Comparison of ENCODE assay signal across 9 cellular contexts in the genomic region with DNA sequence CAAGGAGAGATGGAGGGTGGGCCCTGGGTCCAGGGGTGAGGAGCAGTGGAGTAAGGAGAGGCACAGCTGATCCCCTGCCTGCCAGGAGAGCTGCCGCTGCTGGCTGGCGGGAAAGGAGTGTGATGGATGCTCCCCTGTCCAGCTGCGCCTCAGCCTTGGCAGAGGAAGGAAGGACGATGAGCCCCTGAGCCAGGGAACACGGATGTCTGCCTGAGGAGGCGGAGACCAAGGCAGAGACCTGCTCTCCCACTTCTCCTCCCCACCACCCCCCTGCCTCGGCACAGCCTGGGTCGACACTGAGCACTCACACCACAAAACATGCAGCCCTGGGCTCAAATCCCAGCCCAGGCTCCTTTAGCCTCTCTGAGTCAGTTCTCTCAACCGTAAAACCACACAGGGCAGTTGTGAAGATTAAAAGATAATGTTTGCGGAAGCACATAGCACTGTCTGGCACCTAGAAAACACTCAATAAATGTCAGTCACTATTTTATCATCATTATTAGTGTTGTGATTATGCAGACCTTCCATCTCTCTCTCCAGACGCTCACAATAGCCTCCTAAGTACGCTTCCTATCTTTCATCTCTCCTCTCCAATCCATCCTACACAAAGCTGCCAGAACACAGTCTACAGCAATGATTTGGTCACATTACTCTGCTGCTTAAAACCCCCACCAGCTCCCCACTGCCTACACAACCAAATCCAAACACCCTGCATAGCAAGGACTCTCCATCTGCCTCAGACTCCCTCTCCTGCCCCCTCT. TPM values are rescaled to one million over a fixed set of nuclear protein-coding genes. Genes with fewer than 3 reads are reported as not detected.
DNase-seq lines count a peak whose midpoint lies in the region; ATAC-seq, FAIRE-seq and TF ChIP-seq lines count a peak whose summit lies in the region.
"Had no signal": no experiment of that assay in that cellular context is flagged by ENCODE, and none has a peak within 500 bp of the region (broad histone marks: within the 10 kb centered on the region; RNA-seq: fewer than 3 reads in every experiment).

No MANE protein-coding gene starts in this region.

- peaks cover 66% of the 10 kb centered on the region for H3K27me3 ChIP-seq in foreskin keratinocyte
- peaks cover 15% of the 10 kb centered on the region for H3K27me3 ChIP-seq in smooth muscle cell (ENCODE audit: low read depth)
- H3K27me3 ChIP-seq in HepG2 (ENCODE audit: control insufficient read depth in 1 of 2, insufficient read depth in 2 of 2, low read length in 2 of 2) = peaks cover 4 to 34% of the 10 kb centered on the region in 2 experiments; a peak in 3 of 5 replicates

- ATAC-seq in GM18858 (IDR thresholded peaks at IDR 0.05; ENCODE audit: unreplicated experiment) = peak; percentile 73
- peak; percentile 41 for ATAC-seq in HG03521 (IDR thresholded peaks at IDR 0.05; ENCODE audit: unreplicated experiment)
- ATAC-seq in foreskin keratinocyte = peak; percentile 52
- no peak for ATAC-seq in HepG2

- WGBS in smooth muscle cell (ENCODE audit: low lambda C conversion rate) = 2% methylated on average over 11 of the region's 12 CpGs
- 20% methylated on average over 7 of the region's 12 CpGs for WGBS in HepG2 (ENCODE audit: low lambda C conversion rate)

- TF ChIP-seq EP300 in HepG2 (IDR thresholded peaks at IDR 0.05; ENCODE audit: low read depth in 2 of 2, low read length in 2 of 2) (no peak), HepG2 (CRISPR knock-in tag; IDR thresholded peaks at IDR 0.05; ENCODE audit: borderline replicate concordance) (no peak)

- TF ChIP-seq RAD21 in HepG2 (CRISPR knock-in tag; IDR thresholded peaks at IDR 0.05) = no peak

- FAIRE-seq in HepG2 (lab: Jason Lieb, UNC) = no peak
- FAIRE-seq: endothelial cell of umbilical vein had no signal

- TF ChIP-seq CTCF in foreskin keratinocyte (conservative IDR thresholded peaks at IDR 0.05) (no peak), smooth muscle cell (IDR thresholded peaks at IDR 0.05; ENCODE audit: borderline replicate concordance, insufficient read depth, poor library complexity, severe bottlenecking) (no peak), HepG2 (CRISPR knock-in tag; IDR thresholded peaks at IDR 0.05) (no peak)

- H3K4me2 ChIP-seq in smooth muscle cell = peak overlapping the region; percentile 69
- H3K4me2 ChIP-seq in HepG2 (ENCODE audit: low read depth, low read length) = no peak overlapping the region

- POLR2A ChIA-PET in HepG2 (lab: Yijun Ruan, JAX) = no interaction called here

- no peak overlapping the region for H3K4me3 ChIP-seq in smooth muscle cell
- H3K4me3 ChIP-seq in HepG2 (replicated peaks in 1 of 3; ENCODE audit: insufficient read depth in 1 of 3, low read depth in 2 of 3, low read length in 3 of 3) = no peak overlapping the region

- H3K36me3 ChIP-seq in smooth muscle cell (ENCODE audit: low read depth) (no peaks in the 10 kb centered on the region), HepG2 (replicated peaks in 1 of 2; ENCODE audit: control insufficient read depth in 1 of 2, insufficient read depth in 2 of 2, low read length in 2 of 2) (no peaks in the 10 kb centered on the region)

- in situ Hi-C loops in HepG2 (cut with HindIII; ENCODE audit: extremely low pct_ligation_motif_present, low pct_unique_long_range_greater_than_20kb) = no loop called here

- no TSS peak for BruUV-seq in HepG2 (replicated peaks; lab: Mats Ljungman, UMichigan)

- H3K4me1 ChIP-seq in foreskin keratinocyte = no peaks in the 10 kb centered on the region
- H3K4me1 ChIP-seq in smooth muscle cell (ENCODE audit: low read depth) = peaks cover 43% of the 10 kb centered on the region
- H3K4me1 ChIP-seq in HepG2 (ENCODE audit: insufficient read depth, low read length) = peaks cover 24% of the 10 kb centered on the region

- H2AFZ ChIP-seq in smooth muscle cell (ENCODE audit: low read depth) = no peak overlapping the region
- H2AFZ ChIP-seq in HepG2 (ENCODE audit: low read length) = no peak overlapping the region

- peaks cover 6% of the 10 kb centered on the region for H3F3A ChIP-seq in smooth muscle cell (ENCODE audit: low read depth)

- H3K9ac ChIP-seq in smooth muscle cell (ENCODE audit: low read depth) = no peak overlapping the region
- no peak overlapping the region for H3K9ac ChIP-seq in HepG2 (ENCODE audit: insufficient read depth, low read depth, low read length)

- intact Hi-C loops in HepG2 (cut with micrococcal nuclease; ENCODE audit: unreplicated experiment) = no loop called here

- H3K27ac ChIP-seq in foreskin keratinocyte = no peak overlapping the region
- H3K27ac ChIP-seq in smooth muscle cell (ENCODE audit: low read depth) = peak overlapping the region; percentile 33
- no peak overlapping the region for H3K27ac ChIP-seq in HepG2 (ENCODE audit: extremely low read length, insufficient read depth, low read length)

- TF ChIP-seq POLR2A in HepG2 (IDR thresholded peaks at IDR 0.05; ENCODE audit: insufficient read depth in 1 of 2, low read depth in 2 of 2, low read length in 2 of 2) = no peak

- H3K9me3 ChIP-seq in smooth muscle cell (replicated peaks; ENCODE audit: low read depth) = no peaks in the 10 kb centered on the region
- H3K9me3 ChIP-seq in HepG2 (ENCODE audit: low read length) = no peaks in the 10 kb centered on the region

- CTCF ChIA-PET in HepG2 (lab: Yijun Ruan, JAX; ENCODE audit: low intra/inter-chr PET ratio, low total read pairs) = no interaction called here

- peak; percentile 40 for DNase-seq in Ammon's horn (ENCODE audit: low spot score)
- DNase-seq in SK-N-DZ (ENCODE audit: low spot score) = peak; percentile 98
- DNase-seq in foreskin keratinocyte = peak; percentile 29 to 56
- peak; percentile 43 for DNase-seq in smooth muscle cell (lab: John Stamatoyannopoulos, UW; ENCODE audit: unreplicated experiment)
- no peak for DNase-seq in SW480 (ENCODE audit: low spot score)
- DNase-seq in HepG2 (ENCODE audit: low spot score) = no peak

- H3K79me2 ChIP-seq in smooth muscle cell (ENCODE audit: low read depth) = no peaks in the 10 kb centered on the region
- H3K79me2 ChIP-seq in HepG2 (ENCODE audit: insufficient read depth, low read length) = no peaks in the 10 kb centered on the region

- H4K20me1 ChIP-seq in smooth muscle cell (ENCODE audit: low read depth) (no peaks in the 10 kb centered on the region), HepG2 (ENCODE audit: insufficient read depth, low read length) (no peaks in the 10 kb centered on the region)

TF ChIP-seq in HepG2, 621 proteins besides CTCF, POLR2A, EP300 and RAD21:
- TF ChIP-seq, protein P1, sequence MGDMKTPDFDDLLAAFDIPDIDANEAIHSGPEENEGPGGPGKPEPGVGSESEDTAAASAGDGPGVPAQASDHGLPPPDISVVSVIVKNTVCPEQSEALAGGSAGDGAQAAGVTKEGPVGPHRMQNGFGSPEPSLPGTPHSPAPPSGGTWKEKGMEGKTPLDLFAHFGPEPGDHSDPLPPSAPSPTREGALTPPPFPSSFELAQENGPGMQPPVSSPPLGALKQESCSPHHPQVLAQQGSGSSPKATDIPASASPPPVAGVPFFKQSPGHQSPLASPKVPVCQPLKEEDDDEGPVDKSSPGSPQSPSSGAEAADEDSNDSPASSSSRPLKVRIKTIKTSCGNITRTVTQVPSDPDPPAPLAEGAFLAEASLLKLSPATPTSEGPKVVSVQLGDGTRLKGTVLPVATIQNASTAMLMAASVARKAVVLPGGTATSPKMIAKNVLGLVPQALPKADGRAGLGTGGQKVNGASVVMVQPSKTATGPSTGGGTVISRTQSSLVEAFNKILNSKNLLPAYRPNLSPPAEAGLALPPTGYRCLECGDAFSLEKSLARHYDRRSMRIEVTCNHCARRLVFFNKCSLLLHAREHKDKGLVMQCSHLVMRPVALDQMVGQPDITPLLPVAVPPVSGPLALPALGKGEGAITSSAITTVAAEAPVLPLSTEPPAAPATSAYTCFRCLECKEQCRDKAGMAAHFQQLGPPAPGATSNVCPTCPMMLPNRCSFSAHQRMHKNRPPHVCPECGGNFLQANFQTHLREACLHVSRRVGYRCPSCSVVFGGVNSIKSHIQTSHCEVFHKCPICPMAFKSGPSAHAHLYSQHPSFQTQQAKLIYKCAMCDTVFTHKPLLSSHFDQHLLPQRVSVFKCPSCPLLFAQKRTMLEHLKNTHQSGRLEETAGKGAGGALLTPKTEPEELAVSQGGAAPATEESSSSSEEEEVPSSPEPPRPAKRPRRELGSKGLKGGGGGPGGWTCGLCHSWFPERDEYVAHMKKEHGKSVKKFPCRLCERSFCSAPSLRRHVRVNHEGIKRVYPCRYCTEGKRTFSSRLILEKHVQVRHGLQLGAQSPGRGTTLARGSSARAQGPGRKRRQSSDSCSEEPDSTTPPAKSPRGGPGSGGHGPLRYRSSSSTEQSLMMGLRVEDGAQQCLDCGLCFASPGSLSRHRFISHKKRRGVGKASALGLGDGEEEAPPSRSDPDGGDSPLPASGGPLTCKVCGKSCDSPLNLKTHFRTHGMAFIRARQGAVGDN (CRISPR knock-in tag; IDR thresholded peaks at IDR 0.05) = no peak

RNA-seq across cellular contexts. Expression of gene SEMA5B, which starts 52.2 kb away (rescaled TPM):
- 16.9 and 19.9 TPM in 2 replicates for polyA plus RNA-seq in SK-N-DZ (2014; cell fraction: cytosol; rRNA removed)
- 52.4 and 55.5 TPM in 2 replicates for polyA plus RNA-seq in SK-N-DZ (2014; cell fraction: nucleus; rRNA removed)
- total RNA-seq in foreskin keratinocyte (not detected in 2 replicates), smooth muscle cell (3.0 TPM in 1 of 2 replicates, not detected in the other), HepG2 (2016; rRNA removed; fragmentation: Illumina TruSeq; extraction: Trizol) (not detected in 2 replicates)
- polyA plus RNA-seq in foreskin keratinocyte (not detected in 2 replicates), smooth muscle cell (0.92 TPM in 1 of 2 replicates, not detected in the other), HepG2 (2011; rRNA removed) (0.04 TPM in 1 of 2 replicates, not detected in the other)
- not detected in 2 replicates for total RNA-seq in HepG2 (2016; cell fraction: cytosol; rRNA removed; fragmentation: Illumina TruSeq; extraction: Trizol; ENCODE audit: low read depth)
- not detected in 2 replicates for total RNA-seq in HepG2 (2016; cell fraction: insoluble cytoplasmic fraction; rRNA removed; fragmentation: Illumina TruSeq; extraction: Trizol)
- not detected in 2 replicates for total RNA-seq in HepG2 (2016; cell fraction: membrane; rRNA removed; fragmentation: Illumina TruSeq; extraction: Trizol)
- not detected in 2 replicates for total RNA-seq in HepG2 (2016; cell fraction: nucleus; rRNA removed; fragmentation: Illumina TruSeq; extraction: Trizol)
- not detected in 2 replicates for polyA plus RNA-seq in HepG2 (2011; cell fraction: cytosol; rRNA removed)
- 0.03 TPM in 2 replicates for polyA plus RNA-seq in HepG2 (2011; cell fraction: nucleus; rRNA removed)
- not detected in 2 replicates for polyA plus RNA-seq in HepG2 (2012)
- not detected in 2 replicates for polyA plus RNA-seq in HepG2 (2016; cell fraction: cytosol; fragmentation: Illumina TruSeq; extraction: Trizol; ENCODE audit: low read depth)
- not detected in 2 replicates for polyA plus RNA-seq in HepG2 (2016; cell fraction: insoluble cytoplasmic fraction; fragmentation: Illumina TruSeq; extraction: Trizol; ENCODE audit: low read depth)
- polyA plus RNA-seq in HepG2 (2016; cell fraction: membrane; fragmentation: Illumina TruSeq; extraction: Trizol; ENCODE audit: low read depth) = not detected in 2 replicates
- not detected in 2 replicates for polyA plus RNA-seq in HepG2 (2016; cell fraction: nucleus; fragmentation: Illumina TruSeq; extraction: Trizol; ENCODE audit: insufficient read depth, low read depth)
- polyA minus RNA-seq in HepG2 (2011; rRNA and poly(A)+ RNA removed; ENCODE audit: low replicate concordance) = not detected in 2 replicates
- polyA minus RNA-seq in HepG2 (2011; cell fraction: cytosol; rRNA and poly(A)+ RNA removed) = not detected in 2 replicates
- polyA minus RNA-seq in HepG2 (2011; cell fraction: nucleus; rRNA and poly(A)+ RNA removed) = not detected in 2 replicates
- polyA plus RNA-seq: endothelial cell of umbilical vein had no signal

Comparison
In these comparisons a context has a peak if more than half of its experiments do, and no peak if none do; other contexts are left out.
1. DNase-seq: peak in Ammon's horn (single experiment), SK-N-DZ (single experiment), foreskin keratinocyte (2 of 2) and smooth muscle cell (single experiment); none in SW480 (single experiment) and HepG2 (single experiment).